Comparison of ENCODE assay signal across 8 cellular contexts in the genomic region with DNA sequence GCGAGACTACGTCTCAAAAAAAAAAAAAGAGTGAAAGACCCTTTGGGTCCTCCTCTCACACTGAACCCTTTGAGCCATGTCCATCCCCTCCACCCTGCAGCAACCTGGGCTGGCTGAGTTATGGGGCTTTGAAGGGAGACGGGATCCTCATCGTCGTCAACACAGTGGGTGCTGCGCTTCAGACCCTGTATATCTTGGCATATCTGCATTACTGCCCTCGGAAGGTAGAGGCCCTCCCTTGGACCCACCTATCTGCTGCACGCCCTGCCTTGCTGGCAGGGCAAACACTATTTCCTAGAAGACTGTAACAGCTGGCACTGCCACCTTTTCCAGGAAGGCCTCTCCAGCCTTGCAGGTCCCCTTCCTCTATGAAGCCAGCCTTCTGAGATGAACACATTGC. TPM values are rescaled to one million over a fixed set of nuclear protein-coding genes. Genes with fewer than 3 reads are reported as not detected.
DNase-seq lines count a peak whose midpoint lies in the region; ATAC-seq, FAIRE-seq and TF ChIP-seq lines count a peak whose summit lies in the region.

No MANE protein-coding gene starts in this region.

- H3K79me2 ChIP-seq in HepG2 (ENCODE audit: insufficient read depth, low read length), result peaks cover 42% of the 10 kb centered on the region

- DNase-seq in A549 (ENCODE audit: low read depth in 1 of 2, low spot score in 1 of 2), result no peak
- peak; percentile 26 for DNase-seq in HT-29 (ENCODE audit: low spot score)
- DNase-seq in adipocyte (ENCODE audit: low read depth), result no peak
- DNase-seq in HepG2 (ENCODE audit: low spot score), result no peak
- no peak for DNase-seq in tibial nerve (ENCODE audit: low spot score in 2 of 2)
- DNase-seq in SKM-1 treated with dmso at 0.1 percent for 144 hours (lab: John Stamatoyannopoulos, UW; ENCODE audit: unreplicated experiment), result no peak

- H3K4me2 ChIP-seq in A549, result peak overlapping the region; percentile 82
- H3K4me2 ChIP-seq in HepG2 (ENCODE audit: low read depth, low read length), result peak overlapping the region; percentile 89

- no peak for ATAC-seq in A549
- no peak for ATAC-seq in HepG2
- no peak for ATAC-seq in GM19351 (IDR thresholded peaks at IDR 0.05; ENCODE audit: unreplicated experiment)
- ATAC-seq in esophagus mucosa, result no peak

- no peak for FAIRE-seq in A549 (lab: Jason Lieb, UNC)
- no peak for FAIRE-seq in HepG2 (lab: Jason Lieb, UNC)

- TF ChIP-seq EP300 in A549 (IDR thresholded peaks at IDR 0.05) (no peak), HepG2 (IDR thresholded peaks at IDR 0.05; ENCODE audit: low read depth in 2 of 2, low read length in 2 of 2) (no peak), HepG2 (CRISPR knock-in tag; IDR thresholded peaks at IDR 0.05; ENCODE audit: borderline replicate concordance) (no peak), tibial nerve (IDR thresholded peaks at IDR 0.05) (no peak)

- peak overlapping the region in 1 of 2 experiments; percentile 90; a peak in 4 of 6 replicates for H3K27ac ChIP-seq in A549
- peak overlapping the region; percentile 51 for H3K27ac ChIP-seq in HepG2 (ENCODE audit: extremely low read length, insufficient read depth, low read length)
- H3K27ac ChIP-seq in tibial nerve, result peak overlapping the region in 3 of 4 donors; percentile 96 to 100 (median 99)

- H3K4me3 ChIP-seq in A549 (peak overlapping the region; percentile 60; the same call in 2 of the 3 replicates), adipocyte (ENCODE audit: low read length) (peak overlapping the region; percentile 98), HepG2 (replicated peaks in 1 of 3; ENCODE audit: insufficient read depth in 1 of 3, low read depth in 2 of 3, low read length in 3 of 3) (peak overlapping the region; percentile 21 to 66 (median 38); a peak in 5 of 6 replicates), tibial nerve (peak overlapping the region; percentile 53 to 84 (median 69))

- no peak for TF ChIP-seq CTCF in A549 (IDR thresholded peaks at IDR 0.05)
- no peak for TF ChIP-seq CTCF in HepG2 (CRISPR knock-in tag; IDR thresholded peaks at IDR 0.05)
- no peak for TF ChIP-seq CTCF in tibial nerve (IDR thresholded peaks at IDR 0.05)

- TF ChIP-seq POLR2A in A549 (IDR thresholded peaks at IDR 0.05; ENCODE audit: low read length), result no peak
- TF ChIP-seq POLR2A in HepG2 (IDR thresholded peaks at IDR 0.05; ENCODE audit: insufficient read depth in 1 of 2, low read depth in 2 of 2, low read length in 2 of 2), result no peak
- no peak for TF ChIP-seq POLR2A in tibial nerve (IDR thresholded peaks at IDR 0.05)

- H3K4me1 ChIP-seq in A549 (peaks cover 31% of the 10 kb centered on the region), adipocyte (ENCODE audit: control insufficient read depth, insufficient read depth, low read length) (peaks cover 26% of the 10 kb centered on the region), HepG2 (ENCODE audit: insufficient read depth, low read length) (peaks cover 77% of the 10 kb centered on the region), tibial nerve (peaks cover 4 to 73% (median 25%) of the 10 kb centered on the region in 4 donors)

- intact Hi-C loops in HepG2 (cut with micrococcal nuclease; ENCODE audit: unreplicated experiment), result no loop called here

- peaks cover 34% of the 10 kb centered on the region for H4K20me1 ChIP-seq in HepG2 (ENCODE audit: insufficient read depth, low read length)

- 85% methylated on average over 8 of the region's 8 CpGs for WGBS in A549 (ENCODE audit: missing lambda C conversion rate)
- WGBS in HepG2 (ENCODE audit: low lambda C conversion rate), result 68% methylated on average over 8 of the region's 8 CpGs
- WGBS in tibial nerve, 2 donors, result 39 to 41% methylated on average over 7 to 8 of the region's 8 CpGs

- H2AFZ ChIP-seq in HepG2 (ENCODE audit: low read length), result no peak overlapping the region

- no TSS peak for BruUV-seq in HepG2 (replicated peaks; lab: Mats Ljungman, UMichigan)

- H3K9me3 ChIP-seq in A549 (no peaks in the 10 kb centered on the region), adipocyte (ENCODE audit: control insufficient read depth, low read length) (no peaks in the 10 kb centered on the region), HepG2 (ENCODE audit: low read length) (no peaks in the 10 kb centered on the region), tibial nerve (no peaks in the 10 kb centered on the region)

- POLR2A ChIA-PET in A549 (lab: Yijun Ruan, JAX) (interaction anchor here (0.7 kb wide), 1 partner anchor 29 kb away, joined by 4 read pairs; no protein-coding TSS in a partner anchor), HepG2 (lab: Yijun Ruan, JAX) (interaction anchor here (1.2 to 7.4 kb wide), 6 partner anchors 8 to 114 kb away, joined by 3 to 144 read pairs (median 14); a partner anchor contains a TSS)

- H3K36me3 ChIP-seq in adipocyte (ENCODE audit: control insufficient read depth, insufficient read depth, low read length, severe bottlenecking) (peaks cover 14% of the 10 kb centered on the region), HepG2 (replicated peaks in 1 of 2; ENCODE audit: control insufficient read depth in 1 of 2, insufficient read depth in 2 of 2, low read length in 2 of 2) (peaks cover 13 to 33% of the 10 kb centered on the region in 2 experiments), tibial nerve (peaks cover 0 to 32% (median 0%) of the 10 kb centered on the region in 3 donors)

- H3K27me3 ChIP-seq in adipocyte (replicated peaks; ENCODE audit: control insufficient read depth, insufficient read depth, low read length), result no peaks in the 10 kb centered on the region
- H3K27me3 ChIP-seq in HepG2 (ENCODE audit: control insufficient read depth in 1 of 2, insufficient read depth in 2 of 2, low read length in 2 of 2), result no peaks in the 10 kb centered on the region; a peak in 1 of 5 replicates
- H3K27me3 ChIP-seq in tibial nerve, result no peaks in the 10 kb centered on the region

- in situ Hi-C loops in HepG2 (cut with HindIII; ENCODE audit: extremely low pct_ligation_motif_present, low pct_unique_long_range_greater_than_20kb), result no loop called here

- no peak for TF ChIP-seq RAD21 in A549 (conservative IDR thresholded peaks at IDR 0.05 in 1 of 2, IDR thresholded peaks at IDR 0.05 in 1 of 2)
- no peak for TF ChIP-seq RAD21 in HepG2 (CRISPR knock-in tag; IDR thresholded peaks at IDR 0.05)

- CTCF ChIA-PET in A549 (lab: Yijun Ruan, JAX), result interaction anchor here (0.6 to 19.7 kb wide), 8 partner anchors 20 to 92 kb away, joined by 3 to 309 read pairs (median 4); a partner anchor contains a TSS
- CTCF ChIA-PET in HepG2 (lab: Yijun Ruan, JAX; ENCODE audit: low intra/inter-chr PET ratio, low total read pairs), result interaction anchor here (3.2 kb wide), 1 partner anchor 44 kb away, joined by 18 read pairs; no protein-coding TSS in a partner anchor

- peak overlapping the region; percentile 98 for H3K9ac ChIP-seq in adipocyte (ENCODE audit: low read length)
- H3K9ac ChIP-seq in HepG2 (ENCODE audit: insufficient read depth, low read depth, low read length), result peak overlapping the region; percentile 53; the same call in 1 of the 2 replicates

RNA-seq across cellular contexts. Expression of a gene that starts 1.1 kb away (rescaled TPM):
- 39.3 and 39.4 TPM in 2 replicates for polyA plus RNA-seq in A549 (2011; rRNA removed)
- 21.3 and 27.6 TPM in 2 replicates for polyA plus RNA-seq in A549 (2012; cell fraction: cytosol; rRNA removed)
- polyA plus RNA-seq in A549 (2012; cell fraction: nucleus; rRNA removed), result 11.9 and 13.7 TPM in 2 replicates
- 28.2 to 30.7 TPM (median 28.9 TPM) in 3 replicates for polyA plus RNA-seq in A549 (2017; fragmentation: RNase III; extraction: RNeasy Plus Mini Kit Qiagen cat#74134 plus additional on column Dnase treatment)
- 31.7 and 33.7 TPM in 2 replicates for polyA minus RNA-seq in A549 (2011; rRNA and poly(A)+ RNA removed)
- total RNA-seq in HT-29 (2014; rRNA removed; shearing (Covaris generic)), result 38.8 and 47.5 TPM in 2 replicates
- total RNA-seq in HepG2 (2016; rRNA removed; fragmentation: Illumina TruSeq; extraction: Trizol), result 16.4 and 22.5 TPM in 2 replicates
- 19.6 and 29.0 TPM in 2 replicates for total RNA-seq in HepG2 (2016; cell fraction: cytosol; rRNA removed; fragmentation: Illumina TruSeq; extraction: Trizol; ENCODE audit: low read depth)
- 14.6 and 22.8 TPM in 2 replicates for total RNA-seq in HepG2 (2016; cell fraction: insoluble cytoplasmic fraction; rRNA removed; fragmentation: Illumina TruSeq; extraction: Trizol)
- total RNA-seq in HepG2 (2016; cell fraction: membrane; rRNA removed; fragmentation: Illumina TruSeq; extraction: Trizol), result 30.5 and 34.4 TPM in 2 replicates
- total RNA-seq in HepG2 (2016; cell fraction: nucleus; rRNA removed; fragmentation: Illumina TruSeq; extraction: Trizol), result 13.0 and 15.2 TPM in 2 replicates
- 46.8 and 49.5 TPM in 2 replicates for polyA plus RNA-seq in HepG2 (2011; rRNA removed)
- polyA plus RNA-seq in HepG2 (2011; cell fraction: cytosol; rRNA removed), result 53.5 and 57.9 TPM in 2 replicates
- 18.6 and 21.1 TPM in 2 replicates for polyA plus RNA-seq in HepG2 (2011; cell fraction: nucleus; rRNA removed)
- 26.3 and 27.0 TPM in 2 replicates for polyA plus RNA-seq in HepG2 (2012)
- 24.2 and 36.2 TPM in 2 replicates for polyA plus RNA-seq in HepG2 (2016; cell fraction: cytosol; fragmentation: Illumina TruSeq; extraction: Trizol; ENCODE audit: low read depth)
- polyA plus RNA-seq in HepG2 (2016; cell fraction: insoluble cytoplasmic fraction; fragmentation: Illumina TruSeq; extraction: Trizol; ENCODE audit: low read depth), result 20.1 and 21.0 TPM in 2 replicates
- polyA plus RNA-seq in HepG2 (2016; cell fraction: membrane; fragmentation: Illumina TruSeq; extraction: Trizol; ENCODE audit: low read depth), result 29.7 and 39.9 TPM in 2 replicates
- polyA plus RNA-seq in HepG2 (2016; cell fraction: nucleus; fragmentation: Illumina TruSeq; extraction: Trizol; ENCODE audit: insufficient read depth, low read depth), result 35.6 and 36.4 TPM in 2 replicates
- polyA minus RNA-seq in HepG2 (2011; rRNA and poly(A)+ RNA removed; ENCODE audit: low replicate concordance), result 40.9 and 59.1 TPM in 2 replicates
- polyA minus RNA-seq in HepG2 (2011; cell fraction: cytosol; rRNA and poly(A)+ RNA removed), result 12.3 and 19.1 TPM in 2 replicates
- polyA minus RNA-seq in HepG2 (2011; cell fraction: nucleus; rRNA and poly(A)+ RNA removed), result 7.8 and 9.8 TPM in 2 replicates
- total RNA-seq in tibial nerve, result 10 to 100 TPM in 3 of 4 donors, 1 to 10 TPM in 1; 5.7 to 33.9 (median 14.9) TPM
- total RNA-seq in esophagus mucosa, result 42.9 TPM

RNA-seq across cellular contexts. Expression of a gene that starts 3.6 kb away (rescaled TPM):
- polyA plus RNA-seq in A549 (2011; rRNA removed) (22.8 and 33.7 TPM in 2 replicates), A549 (2017; fragmentation: RNase III; extraction: RNeasy Plus Mini Kit Qiagen cat#74134 plus additional on column Dnase treatment) (67.5 to 83.0 TPM (median 80.3 TPM) in 3 replicates), HepG2 (2011; rRNA removed) (53.4 and 61.7 TPM in 2 replicates)
- polyA plus RNA-seq in A549 (2012; cell fraction: cytosol; rRNA removed), result 252 TPM in 2 replicates
- polyA plus RNA-seq in A549 (2012; cell fraction: nucleus; rRNA removed), result 247 and 265 TPM in 2 replicates
- polyA minus RNA-seq in A549 (2011; rRNA and poly(A)+ RNA removed), result 7.8 and 9.2 TPM in 2 replicates
- 86.2 and 100 TPM in 2 replicates for total RNA-seq in HT-29 (2014; rRNA removed; shearing (Covaris generic))
- total RNA-seq in HepG2 (2016; rRNA removed; fragmentation: Illumina TruSeq; extraction: Trizol) (14.8 and 23.2 TPM in 2 replicates), tibial nerve (100 to 1,000 TPM in 2 of 4 donors, 10 to 100 TPM in 2; 74.7 to 115 (median 95.6) TPM), esophagus mucosa (62.4 TPM)
- total RNA-seq in HepG2 (2016; cell fraction: cytosol; rRNA removed; fragmentation: Illumina TruSeq; extraction: Trizol; ENCODE audit: low read depth), result 29.5 and 29.8 TPM in 2 replicates
- total RNA-seq in HepG2 (2016; cell fraction: insoluble cytoplasmic fraction; rRNA removed; fragmentation: Illumina TruSeq; extraction: Trizol), result 21.9 and 28.1 TPM in 2 replicates
- total RNA-seq in HepG2 (2016; cell fraction: membrane; rRNA removed; fragmentation: Illumina TruSeq; extraction: Trizol), result 14.3 and 20.6 TPM in 2 replicates
- total RNA-seq in HepG2 (2016; cell fraction: nucleus; rRNA removed; fragmentation: Illumina TruSeq; extraction: Trizol), result 18.3 and 22.2 TPM in 2 replicates
- polyA plus RNA-seq in HepG2 (2011; cell fraction: cytosol; rRNA removed), result 70.1 and 134 TPM in 2 replicates
- 64.8 and 67.2 TPM in 2 replicates for polyA plus RNA-seq in HepG2 (2011; cell fraction: nucleus; rRNA removed)
- 39.2 and 68.2 TPM in 2 replicates for polyA plus RNA-seq in HepG2 (2012)
- 29.6 and 50.5 TPM in 2 replicates for polyA plus RNA-seq in HepG2 (2016; cell fraction: cytosol; fragmentation: Illumina TruSeq; extraction: Trizol; ENCODE audit: low read depth)
- polyA plus RNA-seq in HepG2 (2016; cell fraction: insoluble cytoplasmic fraction; fragmentation: Illumina TruSeq; extraction: Trizol; ENCODE audit: low read depth), result 22.4 and 23.3 TPM in 2 replicates
- 19.9 and 24.8 TPM in 2 replicates for polyA plus RNA-seq in HepG2 (2016; cell fraction: membrane; fragmentation: Illumina TruSeq; extraction: Trizol; ENCODE audit: low read depth)
- polyA plus RNA-seq in HepG2 (2016; cell fraction: nucleus; fragmentation: Illumina TruSeq; extraction: Trizol; ENCODE audit: insufficient read depth, low read depth), result 44.3 and 46.0 TPM in 2 replicates
- 23.2 and 26.3 TPM in 2 replicates for polyA minus RNA-seq in HepG2 (2011; rRNA and poly(A)+ RNA removed; ENCODE audit: low replicate concordance)
- 9.3 and 10.7 TPM in 2 replicates for polyA minus RNA-seq in HepG2 (2011; cell fraction: cytosol; rRNA and poly(A)+ RNA removed)
- polyA minus RNA-seq in HepG2 (2011; cell fraction: nucleus; rRNA and poly(A)+ RNA removed), result 3.2 and 5.7 TPM in 2 replicates

RNA-seq across cellular contexts. Expression of a gene that starts 9.1 kb away (rescaled TPM):
- 38.9 and 64.6 TPM in 2 replicates for polyA plus RNA-seq in A549 (2011; rRNA removed)
- polyA plus RNA-seq in A549 (2012; cell fraction: cytosol; rRNA removed), result 50.0 and 68.1 TPM in 2 replicates
- polyA plus RNA-seq in A549 (2012; cell fraction: nucleus; rRNA removed), result 60.2 and 62.0 TPM in 2 replicates
- polyA plus RNA-seq in A549 (2017; fragmentation: RNase III; extraction: RNeasy Plus Mini Kit Qiagen cat#74134 plus additional on column Dnase treatment), result 19.1 to 25.4 TPM (median 25.1 TPM) in 3 replicates
- polyA minus RNA-seq in A549 (2011; rRNA and poly(A)+ RNA removed), result 56.6 and 85.8 TPM in 2 replicates
- 49.8 and 62.7 TPM in 2 replicates for total RNA-seq in HT-29 (2014; rRNA removed; shearing (Covaris generic))
- 41.2 and 81.8 TPM in 2 replicates for total RNA-seq in HepG2 (2016; rRNA removed; fragmentation: Illumina TruSeq; extraction: Trizol)
- total RNA-seq in HepG2 (2016; cell fraction: cytosol; rRNA removed; fragmentation: Illumina TruSeq; extraction: Trizol; ENCODE audit: low read depth), result 20.3 and 22.5 TPM in 2 replicates
- 43.8 and 83.7 TPM in 2 replicates for total RNA-seq in HepG2 (2016; cell fraction: insoluble cytoplasmic fraction; rRNA removed; fragmentation: Illumina TruSeq; extraction: Trizol)
- 37.3 and 39.8 TPM in 2 replicates for total RNA-seq in HepG2 (2016; cell fraction: membrane; rRNA removed; fragmentation: Illumina TruSeq; extraction: Trizol)
- 83.6 and 87.9 TPM in 2 replicates for total RNA-seq in HepG2 (2016; cell fraction: nucleus; rRNA removed; fragmentation: Illumina TruSeq; extraction: Trizol)
- polyA plus RNA-seq in HepG2 (2011; rRNA removed), result 874 and 1,163 TPM in 2 replicates
- polyA plus RNA-seq in HepG2 (2011; cell fraction: cytosol; rRNA removed), result 750 and 916 TPM in 2 replicates
- polyA plus RNA-seq in HepG2 (2011; cell fraction: nucleus; rRNA removed), result 390 and 585 TPM in 2 replicates
- polyA plus RNA-seq in HepG2 (2012), result 254 and 427 TPM in 2 replicates
- 16.7 and 18.6 TPM in 2 replicates for polyA plus RNA-seq in HepG2 (2016; cell fraction: cytosol; fragmentation: Illumina TruSeq; extraction: Trizol; ENCODE audit: low read depth)
- 45.4 and 47.8 TPM in 2 replicates for polyA plus RNA-seq in HepG2 (2016; cell fraction: insoluble cytoplasmic fraction; fragmentation: Illumina TruSeq; extraction: Trizol; ENCODE audit: low read depth)
- polyA plus RNA-seq in HepG2 (2016; cell fraction: membrane; fragmentation: Illumina TruSeq; extraction: Trizol; ENCODE audit: low read depth), result 25.2 and 27.9 TPM in 2 replicates
- 175 and 184 TPM in 2 replicates for polyA plus RNA-seq in HepG2 (2016; cell fraction: nucleus; fragmentation: Illumina TruSeq; extraction: Trizol; ENCODE audit: insufficient read depth, low read depth)
- 139 and 593 TPM in 2 replicates for polyA minus RNA-seq in HepG2 (2011; rRNA and poly(A)+ RNA removed; ENCODE audit: low replicate concordance)
- 195 and 264 TPM in 2 replicates for polyA minus RNA-seq in HepG2 (2011; cell fraction: cytosol; rRNA and poly(A)+ RNA removed)
- 72.6 and 120 TPM in 2 replicates for polyA minus RNA-seq in HepG2 (2011; cell fraction: nucleus; rRNA and poly(A)+ RNA removed)
- total RNA-seq in tibial nerve, result 10 to 100 TPM; 27.4 to 41.4 (median 34.0) TPM
- 40.9 TPM for total RNA-seq in esophagus mucosa

RNA-seq across cellular contexts. Expression of a gene that starts 36.4 kb away (rescaled TPM):
- 154 and 227 TPM in 2 replicates for polyA plus RNA-seq in A549 (2011; rRNA removed)
- polyA plus RNA-seq in A549 (2012; cell fraction: cytosol; rRNA removed), result 242 and 259 TPM in 2 replicates
- 210 and 274 TPM in 2 replicates for polyA plus RNA-seq in A549 (2012; cell fraction: nucleus; rRNA removed)
- 216 to 218 TPM (median 217 TPM) in 3 replicates for polyA plus RNA-seq in A549 (2017; fragmentation: RNase III; extraction: RNeasy Plus Mini Kit Qiagen cat#74134 plus additional on column Dnase treatment)
- polyA minus RNA-seq in A549 (2011; rRNA and poly(A)+ RNA removed), result 307 and 312 TPM in 2 replicates
- total RNA-seq in HT-29 (2014; rRNA removed; shearing (Covaris generic)), result 107 and 128 TPM in 2 replicates
- 48.5 and 79.4 TPM in 2 replicates for total RNA-seq in HepG2 (2016; rRNA removed; fragmentation: Illumina TruSeq; extraction: Trizol)
- 40.0 and 49.4 TPM in 2 replicates for total RNA-seq in HepG2 (2016; cell fraction: cytosol; rRNA removed; fragmentation: Illumina TruSeq; extraction: Trizol; ENCODE audit: low read depth)
- total RNA-seq in HepG2 (2016; cell fraction: insoluble cytoplasmic fraction; rRNA removed; fragmentation: Illumina TruSeq; extraction: Trizol), result 40.7 and 78.5 TPM in 2 replicates
- total RNA-seq in HepG2 (2016; cell fraction: membrane; rRNA removed; fragmentation: Illumina TruSeq; extraction: Trizol), result 33.6 and 41.0 TPM in 2 replicates
- total RNA-seq in HepG2 (2016; cell fraction: nucleus; rRNA removed; fragmentation: Illumina TruSeq; extraction: Trizol), result 50.0 and 52.6 TPM in 2 replicates
- polyA plus RNA-seq in HepG2 (2011; rRNA removed), result 77.3 and 89.3 TPM in 2 replicates
- 125 and 155 TPM in 2 replicates for polyA plus RNA-seq in HepG2 (2011; cell fraction: cytosol; rRNA removed)
- 119 and 133 TPM in 2 replicates for polyA plus RNA-seq in HepG2 (2011; cell fraction: nucleus; rRNA removed)
- polyA plus RNA-seq in HepG2 (2012), result 73.3 and 73.7 TPM in 2 replicates
- polyA plus RNA-seq in HepG2 (2016; cell fraction: cytosol; fragmentation: Illumina TruSeq; extraction: Trizol; ENCODE audit: low read depth), result 64.6 and 72.6 TPM in 2 replicates
- polyA plus RNA-seq in HepG2 (2016; cell fraction: insoluble cytoplasmic fraction; fragmentation: Illumina TruSeq; extraction: Trizol; ENCODE audit: low read depth), result 47.5 and 61.4 TPM in 2 replicates
- 49.4 and 56.2 TPM in 2 replicates for polyA plus RNA-seq in HepG2 (2016; cell fraction: membrane; fragmentation: Illumina TruSeq; extraction: Trizol; ENCODE audit: low read depth)
- polyA plus RNA-seq in HepG2 (2016; cell fraction: nucleus; fragmentation: Illumina TruSeq; extraction: Trizol; ENCODE audit: insufficient read depth, low read depth), result 120 and 121 TPM in 2 replicates
- polyA minus RNA-seq in HepG2 (2011; rRNA and poly(A)+ RNA removed; ENCODE audit: low replicate concordance), result 182 and 884 TPM in 2 replicates
- polyA minus RNA-seq in HepG2 (2011; cell fraction: cytosol; rRNA and poly(A)+ RNA removed), result 27.3 and 38.2 TPM in 2 replicates
- polyA minus RNA-seq in HepG2 (2011; cell fraction: nucleus; rRNA and poly(A)+ RNA removed), result 22.9 and 23.5 TPM in 2 replicates
- 100 to 1,000 TPM; 102 to 167 (median 146) TPM for total RNA-seq in tibial nerve
- total RNA-seq in esophagus mucosa, result 111 TPM

RNA-seq across cellular contexts. Expression of a gene that starts 36.9 kb away (rescaled TPM):
- polyA plus RNA-seq in A549 (2011; rRNA removed), result 1.1 and 1.5 TPM in 2 replicates
- polyA plus RNA-seq in A549 (2012; cell fraction: cytosol; rRNA removed), result 1.9 and 2.3 TPM in 2 replicates
- polyA plus RNA-seq in A549 (2012; cell fraction: nucleus; rRNA removed), result 7.7 and 11.0 TPM in 2 replicates
- 1.7 to 2.8 TPM (median 2.7 TPM) in 3 replicates for polyA plus RNA-seq in A549 (2017; fragmentation: RNase III; extraction: RNeasy Plus Mini Kit Qiagen cat#74134 plus additional on column Dnase treatment)
- polyA minus RNA-seq in A549 (2011; rRNA and poly(A)+ RNA removed), result 1.3 and 1.9 TPM in 2 replicates
- total RNA-seq in HT-29 (2014; rRNA removed; shearing (Covaris generic)), result not detected in 2 replicates
- 0.04 and 0.08 TPM in 2 replicates for total RNA-seq in HepG2 (2016; rRNA removed; fragmentation: Illumina TruSeq; extraction: Trizol)
- not detected in 2 replicates for total RNA-seq in HepG2 (2016; cell fraction: cytosol; rRNA removed; fragmentation: Illumina TruSeq; extraction: Trizol; ENCODE audit: low read depth)
- total RNA-seq in HepG2 (2016; cell fraction: insoluble cytoplasmic fraction; rRNA removed; fragmentation: Illumina TruSeq; extraction: Trizol), result 0.04 TPM in 1 of 2 replicates, not detected in the other
- not detected in 2 replicates for total RNA-seq in HepG2 (2016; cell fraction: membrane; rRNA removed; fragmentation: Illumina TruSeq; extraction: Trizol)
- total RNA-seq in HepG2 (2016; cell fraction: nucleus; rRNA removed; fragmentation: Illumina TruSeq; extraction: Trizol), result not detected in 2 replicates
- 0.09 and 0.12 TPM in 2 replicates for polyA plus RNA-seq in HepG2 (2011; rRNA removed)
- polyA plus RNA-seq in HepG2 (2011; cell fraction: cytosol; rRNA removed), result 0.04 and 0.11 TPM in 2 replicates
- 0.43 and 0.47 TPM in 2 replicates for polyA plus RNA-seq in HepG2 (2011; cell fraction: nucleus; rRNA removed)
- polyA plus RNA-seq in HepG2 (2012), result 0.15 and 0.25 TPM in 2 replicates
- 0.02 and 0.05 TPM in 2 replicates for polyA plus RNA-seq in HepG2 (2016; cell fraction: cytosol; fragmentation: Illumina TruSeq; extraction: Trizol; ENCODE audit: low read depth)
- polyA plus RNA-seq in HepG2 (2016; cell fraction: insoluble cytoplasmic fraction; fragmentation: Illumina TruSeq; extraction: Trizol; ENCODE audit: low read depth), result not detected in 2 replicates
- polyA plus RNA-seq in HepG2 (2016; cell fraction: membrane; fragmentation: Illumina TruSeq; extraction: Trizol; ENCODE audit: low read depth), result 0.05 and 0.08 TPM in 2 replicates
- polyA plus RNA-seq in HepG2 (2016; cell fraction: nucleus; fragmentation: Illumina TruSeq; extraction: Trizol; ENCODE audit: insufficient read depth, low read depth), result 0.21 TPM in 1 of 2 replicates, not detected in the other
- polyA minus RNA-seq in HepG2 (2011; rRNA and poly(A)+ RNA removed; ENCODE audit: low replicate concordance), result 0.12 and 0.19 TPM in 2 replicates
- not detected in 2 replicates for polyA minus RNA-seq in HepG2 (2011; cell fraction: cytosol; rRNA and poly(A)+ RNA removed)
- not detected in 2 replicates for polyA minus RNA-seq in HepG2 (2011; cell fraction: nucleus; rRNA and poly(A)+ RNA removed)
- 10 to 100 TPM in 2 of 4 donors, 1 to 10 TPM in 2; 6.0 to 20.4 (median 12.7) TPM for total RNA-seq in tibial nerve
- 0.12 TPM for total RNA-seq in esophagus mucosa

Comparison
In these comparisons a context has a peak if more than half of its experiments do, and no peak if none do; other contexts are left out.
1. H3K4me3 ChIP-seq: peak in every context shown above with its lines; median percentile 98 in adipocyte; 69 in tibial nerve; 60 in A549; 38 in HepG2.